In genomic region chr1:54325705-54326461, GRCh38 we compare ENCODE assay signal across 15 cellular contexts.
DNase-seq lines count a peak whose midpoint lies in the region; ATAC-seq lines count a peak whose summit lies in the region.
"Had no signal": no experiment of that assay in that cellular context is flagged by ENCODE, and none has a peak within 500 bp of the region (broad histone marks: within the 10 kb centered on the region; RNA-seq: fewer than 3 reads in every experiment).

No MANE protein-coding gene starts in this region.

- H3K9me3 ChIP-seq in SK-N-MC (ENCODE audit: low read depth, low read length), result no peaks in the 10 kb centered on the region
- H3K9me3 ChIP-seq: HAP-1, neutrophil had no signal

- no peak overlapping the region for H3K9ac ChIP-seq in SK-N-MC (ENCODE audit: insufficient read length)

- DNase-seq in NCI-H1105 treated with DMSO at 0.1 percent for 48 hours (lab: John Stamatoyannopoulos, UW) (peak; percentile 62), SK-N-MC (ENCODE audit: low read depth, low spot score) (no peak), kidney glomerular epithelial cell (lab: John Stamatoyannopoulos, UW) (peak; percentile 65), NCI-H1092 (lab: John Stamatoyannopoulos, UW) (no peak), head of caudate nucleus (no peak)
- DNase-seq in stimulated activated effector memory CD8-positive, alpha-beta T cell treated with anti-CD3 and anti-CD28 coated beads, Interleukin-12 subunit alpha, Interleukin-12 subunit beta, amount 100 ng/mL, for 72 hours (ENCODE audit: low spot score in 2 of 2), result no peak
- no peak for DNase-seq in activated naive CD4-positive, alpha-beta T cell (lab: John Stamatoyannopoulos, UW)
- DNase-seq: activated CD8-positive, alpha-beta T cell treated with anti-CD3 and anti-CD28 coated beads for 36 hours; foreskin keratinocyte; NCI-H187 treated with DMSO at 0.1 percent for 48 hours; SW 1271 had no signal

- ATAC-seq in stimulated activated effector memory CD8-positive, alpha-beta T cell treated with anti-CD3 and anti-CD28 coated beads, Interleukin-12 subunit alpha, Interleukin-12 subunit beta, amount 100 ng/mL, for 72 hours, result no peak
- ATAC-seq in HG02884 (IDR thresholded peaks at IDR 0.05; ENCODE audit: unreplicated experiment), result no peak
- ATAC-seq: activated CD8-positive, alpha-beta T cell treated with anti-CD3 and anti-CD28 coated beads for 36 hours; foreskin keratinocyte had no signal

- peak overlapping the region; percentile 88 for H3K27ac Mint-ChIP-seq in stimulated activated effector memory CD8-positive, alpha-beta T cell treated with anti-CD3 and anti-CD28 coated beads, Interleukin-12 subunit alpha, Interleukin-12 subunit beta, amount 100 ng/mL, for 72 hours
- H3K27ac Mint-ChIP-seq: activated CD8-positive, alpha-beta T cell treated with anti-CD3 and anti-CD28 coated beads for 36 hours had no signal

- peak overlapping the region; percentile 48 for H3K27ac ChIP-seq in SK-N-MC
- H3K27ac ChIP-seq: foreskin keratinocyte, HL-60, neutrophil had no signal

- no peaks in the 10 kb centered on the region; the same call in 1 of the 2 replicates for H3K36me3 ChIP-seq in SK-N-MC (ENCODE audit: insufficient read depth, low read length)
- H3K36me3 ChIP-seq: HAP-1, neutrophil had no signal

- H3K4me1 Mint-ChIP-seq in stimulated activated effector memory CD8-positive, alpha-beta T cell treated with anti-CD3 and anti-CD28 coated beads, Interleukin-12 subunit alpha, Interleukin-12 subunit beta, amount 100 ng/mL, for 72 hours, result peaks cover 78% of the 10 kb centered on the region

- intact Hi-C loops in head of caudate nucleus (cut with DNase I), result loop anchor here (10.0 kb wide), 1 partner anchor 51 kb away; no protein-coding TSS in a partner anchor

- no peaks in the 10 kb centered on the region for H3K9me3 Mint-ChIP-seq in stimulated activated effector memory CD8-positive, alpha-beta T cell treated with anti-CD3 and anti-CD28 coated beads, Interleukin-12 subunit alpha, Interleukin-12 subunit beta, amount 100 ng/mL, for 72 hours
- H3K9me3 Mint-ChIP-seq: activated CD8-positive, alpha-beta T cell treated with anti-CD3 and anti-CD28 coated beads for 36 hours had no signal

- H3K4me3 Mint-ChIP-seq in stimulated activated effector memory CD8-positive, alpha-beta T cell treated with anti-CD3 and anti-CD28 coated beads, Interleukin-12 subunit alpha, Interleukin-12 subunit beta, amount 100 ng/mL, for 72 hours, result no peak overlapping the region
- H3K4me3 Mint-ChIP-seq: activated CD8-positive, alpha-beta T cell treated with anti-CD3 and anti-CD28 coated beads for 36 hours had no signal

- no peak overlapping the region for H3K4me3 ChIP-seq in SK-N-MC
- H3K4me3 ChIP-seq: HAP-1 had no signal

- peaks cover 11% of the 10 kb centered on the region for H3K36me3 Mint-ChIP-seq in stimulated activated effector memory CD8-positive, alpha-beta T cell treated with anti-CD3 and anti-CD28 coated beads, Interleukin-12 subunit alpha, Interleukin-12 subunit beta, amount 100 ng/mL, for 72 hours

Comparison
In these comparisons a context has a peak if more than half of its experiments do, and no peak if none do; other contexts are left out.
1. DNase-seq: peak in NCI-H1105 treated with DMSO at 0.1 percent for 48 hours (single experiment) and kidney glomerular epithelial cell (single experiment); none in SK-N-MC (single experiment), stimulated activated effector memory CD8-positive, alpha-beta T cell treated with anti-CD3 and anti-CD28 coated beads, Interleukin-12 subunit alpha, Interleukin-12 subunit beta, amount 100 ng/mL, for 72 hours (0 of 2), NCI-H1092 (single experiment), activated naive CD4-positive, alpha-beta T cell (0 of 4) and head of caudate nucleus (0 of 42).